Comparison of ENCODE assay signal across 1 cellular context in genomic region chr19:17997969-17998826, GRCh38.
TF ChIP-seq lines count a peak whose summit lies in the region.

No MANE protein-coding gene starts in this region.

TF ChIP-seq in HEK293, 187 proteins besides CTCF, POLR2A, EP300 and RAD21 (continued from another document):
- TF ChIP-seq PRDM6 (tag by site-specific recombination; IDR thresholded peaks at IDR 0.05), result no peak
- no peak for TF ChIP-seq ZSCAN23 (tag by site-specific recombination; IDR thresholded peaks at IDR 0.05)
- TF ChIP-seq ZBTB7A (tag by site-specific recombination; IDR thresholded peaks at IDR 0.05; ENCODE audit: low read depth), result no peak
- no peak for TF ChIP-seq ZFP3 (tag by site-specific recombination; IDR thresholded peaks at IDR 0.05; ENCODE audit: low read depth)
